Comparison of ENCODE assay signal across 1 cellular context in genomic region chr9:129479217-129480011, GRCh38.
TF ChIP-seq lines count a peak whose summit lies in the region.

No MANE protein-coding gene starts in this region.

TF ChIP-seq in HepG2, 621 proteins besides CTCF, POLR2A, EP300 and RAD21 (continued from another document):
- TF ChIP-seq IRF2 (CRISPR knock-in tag; IDR thresholded peaks at IDR 0.05): 0 out of 2 replicates have a peak, but pooled peaks have one; percentile 19
- no peak for TF ChIP-seq FLYWCH1 (CRISPR knock-in tag; IDR thresholded peaks at IDR 0.05)
- TF ChIP-seq ZNF333 (CRISPR knock-in tag; IDR thresholded peaks at IDR 0.05; ENCODE audit: borderline replicate concordance): no peak
- no peak for TF ChIP-seq CHCHD3 (CRISPR knock-in tag; IDR thresholded peaks at IDR 0.05)
- TF ChIP-seq ZFX (CRISPR knock-in tag; IDR thresholded peaks at IDR 0.05; ENCODE audit: low read depth): peak; percentile 43; the same call in 1 of the 2 replicates
- TF ChIP-seq ZNF788 (CRISPR knock-in tag; IDR thresholded peaks at IDR 0.05; ENCODE audit: borderline replicate concordance): no peak
- TF ChIP-seq STAG1 (CRISPR knock-in tag; IDR thresholded peaks at IDR 0.05): peak; percentile 12; the same call in 1 of the 2 replicates
- 0 out of 2 replicates have a peak, but pooled peaks have one; percentile 18 for TF ChIP-seq HOXA3 (CRISPR knock-in tag; IDR thresholded peaks at IDR 0.05)
- peak; percentile 10; the same call in 1 of the 2 replicates for TF ChIP-seq THRA (CRISPR knock-in tag; IDR thresholded peaks at IDR 0.05; ENCODE audit: borderline replicate concordance)
- TF ChIP-seq ZNF576 (CRISPR knock-in tag; IDR thresholded peaks at IDR 0.05): no peak
- no peak for TF ChIP-seq ZZZ3 (CRISPR knock-in tag; IDR thresholded peaks at IDR 0.05; ENCODE audit: borderline replicate concordance)
- TF ChIP-seq ZNF557 (CRISPR knock-in tag; IDR thresholded peaks at IDR 0.05): 0 out of 2 replicates have a peak, but pooled peaks have one; percentile 22
- TF ChIP-seq TOE1 (CRISPR knock-in tag; IDR thresholded peaks at IDR 0.05): no peak
- TF ChIP-seq TFAP4 (IDR thresholded peaks at IDR 0.05; ENCODE audit: borderline replicate concordance, low read depth): peak; percentile 61; the same call in 1 of the 2 replicates
- no peak for TF ChIP-seq XBP1 (CRISPR knock-in tag; IDR thresholded peaks at IDR 0.05)
- TF ChIP-seq ZNF543 (CRISPR knock-in tag; IDR thresholded peaks at IDR 0.05): 0 out of 2 replicates have a peak, but pooled peaks have one; percentile 30
- TF ChIP-seq BRD4 (CRISPR knock-in tag; IDR thresholded peaks at IDR 0.05): no peak
- TF ChIP-seq SAP130 (CRISPR knock-in tag; IDR thresholded peaks at IDR 0.05; ENCODE audit: low read depth): peak; percentile 16; the same call in 1 of the 2 replicates
- peak; percentile 40; the same call in 1 of the 2 replicates for TF ChIP-seq HDAC1 (CRISPR knock-in tag; IDR thresholded peaks at IDR 0.05)
- no peak for TF ChIP-seq REPIN1 (CRISPR knock-in tag; IDR thresholded peaks at IDR 0.05; ENCODE audit: borderline replicate concordance, low read depth)
- TF ChIP-seq TP53 (CRISPR knock-in tag; conservative IDR thresholded peaks at IDR 0.05): no peak
- TF ChIP-seq MED8 (CRISPR knock-in tag; IDR thresholded peaks at IDR 0.05; ENCODE audit: insufficient replicate concordance): no peak
- peak; percentile 94 for TF ChIP-seq PITX1 (CRISPR knock-in tag; IDR thresholded peaks at IDR 0.05)
- peak; percentile 31; the same call in 1 of the 2 replicates for TF ChIP-seq ARID5B (CRISPR knock-in tag; IDR thresholded peaks at IDR 0.05)
- peak; percentile 57 for TF ChIP-seq ZNF687 (CRISPR knock-in tag; IDR thresholded peaks at IDR 0.05)
- peak; percentile 69; the same call in 1 of the 2 replicates for TF ChIP-seq ZNF768 (CRISPR knock-in tag; IDR thresholded peaks at IDR 0.05)
- TF ChIP-seq ELK4 (CRISPR knock-in tag; IDR thresholded peaks at IDR 0.05; ENCODE audit: borderline replicate concordance): no peak
- TF ChIP-seq EEA1 (CRISPR knock-in tag; IDR thresholded peaks at IDR 0.05; ENCODE audit: borderline replicate concordance): no peak
- no peak for TF ChIP-seq TCF7 (IDR thresholded peaks at IDR 0.05; ENCODE audit: low read depth)
- TF ChIP-seq ZSCAN20 (CRISPR knock-in tag; IDR thresholded peaks at IDR 0.05; ENCODE audit: borderline replicate concordance): no peak
- TF ChIP-seq SALL1 (CRISPR knock-in tag; IDR thresholded peaks at IDR 0.05): peak; percentile 41; the same call in 1 of the 2 replicates
- no peak for TF ChIP-seq BCL6 (CRISPR knock-in tag; IDR thresholded peaks at IDR 0.05)
- peak; percentile 4 for TF ChIP-seq TEAD3 (CRISPR knock-in tag; optimal IDR thresholded peaks at IDR 0.05; ENCODE audit: borderline replicate concordance)
- TF ChIP-seq ZNF512B (CRISPR knock-in tag; IDR thresholded peaks at IDR 0.05; ENCODE audit: borderline replicate concordance): no peak
- TF ChIP-seq MATR3 (CRISPR knock-in tag; IDR thresholded peaks at IDR 0.05): no peak
- TF ChIP-seq ETV5 (CRISPR knock-in tag; IDR thresholded peaks at IDR 0.05; ENCODE audit: borderline replicate concordance): no peak
- TF ChIP-seq SSRP1 (CRISPR knock-in tag; IDR thresholded peaks at IDR 0.05): peak; percentile 75; the same call in 1 of the 2 replicates
- no peak for TF ChIP-seq ZNF784 (CRISPR knock-in tag; IDR thresholded peaks at IDR 0.05; ENCODE audit: borderline replicate concordance)
- TF ChIP-seq ZNF629 (CRISPR knock-in tag; conservative IDR thresholded peaks at IDR 0.05): peak; percentile 87
- TF ChIP-seq FOXP1 (IDR thresholded peaks at IDR 0.05): no peak
- TF ChIP-seq FOXP1 (CRISPR knock-in tag; IDR thresholded peaks at IDR 0.05): no peak
- no peak for TF ChIP-seq ZMYM4 (CRISPR knock-in tag; IDR thresholded peaks at IDR 0.05)
- TF ChIP-seq KAT8 (CRISPR knock-in tag; IDR thresholded peaks at IDR 0.05): peak; percentile 40; the same call in 1 of the 2 replicates
- no peak for TF ChIP-seq U2AF1 (optimal IDR thresholded peaks at IDR 0.05; ENCODE audit: low read depth, low read length)
- no peak for TF ChIP-seq SIN3A (IDR thresholded peaks at IDR 0.05; ENCODE audit: borderline replicate concordance, low read depth, low read length)
- no peak for TF ChIP-seq ZNF138 (CRISPR knock-in tag; IDR thresholded peaks at IDR 0.05; ENCODE audit: low read depth)
- no peak for TF ChIP-seq ZNF225 (CRISPR knock-in tag; IDR thresholded peaks at IDR 0.05)
- TF ChIP-seq KMT2B (CRISPR knock-in tag; IDR thresholded peaks at IDR 0.05): peak; percentile 19; the same call in 1 of the 2 replicates
- 0 out of 2 replicates have a peak, but pooled peaks have one; percentile 11 for TF ChIP-seq FOXA3 (CRISPR knock-in tag; IDR thresholded peaks at IDR 0.05)
- no peak for TF ChIP-seq NRL (CRISPR knock-in tag; IDR thresholded peaks at IDR 0.05; ENCODE audit: borderline replicate concordance)
- TF ChIP-seq ZNF709 (CRISPR knock-in tag; IDR thresholded peaks at IDR 0.05): no peak
- TF ChIP-seq ZNF441 (CRISPR knock-in tag; IDR thresholded peaks at IDR 0.05; ENCODE audit: borderline replicate concordance): no peak
- TF ChIP-seq ZNF292 (CRISPR knock-in tag; IDR thresholded peaks at IDR 0.05; ENCODE audit: borderline replicate concordance, low read depth): peak; percentile 73; the same call in 1 of the 2 replicates
- 0 out of 2 replicates have a peak, but pooled peaks have one; percentile 21 for TF ChIP-seq ISL2 (CRISPR knock-in tag; IDR thresholded peaks at IDR 0.05)
